In the genomic region with DNA sequence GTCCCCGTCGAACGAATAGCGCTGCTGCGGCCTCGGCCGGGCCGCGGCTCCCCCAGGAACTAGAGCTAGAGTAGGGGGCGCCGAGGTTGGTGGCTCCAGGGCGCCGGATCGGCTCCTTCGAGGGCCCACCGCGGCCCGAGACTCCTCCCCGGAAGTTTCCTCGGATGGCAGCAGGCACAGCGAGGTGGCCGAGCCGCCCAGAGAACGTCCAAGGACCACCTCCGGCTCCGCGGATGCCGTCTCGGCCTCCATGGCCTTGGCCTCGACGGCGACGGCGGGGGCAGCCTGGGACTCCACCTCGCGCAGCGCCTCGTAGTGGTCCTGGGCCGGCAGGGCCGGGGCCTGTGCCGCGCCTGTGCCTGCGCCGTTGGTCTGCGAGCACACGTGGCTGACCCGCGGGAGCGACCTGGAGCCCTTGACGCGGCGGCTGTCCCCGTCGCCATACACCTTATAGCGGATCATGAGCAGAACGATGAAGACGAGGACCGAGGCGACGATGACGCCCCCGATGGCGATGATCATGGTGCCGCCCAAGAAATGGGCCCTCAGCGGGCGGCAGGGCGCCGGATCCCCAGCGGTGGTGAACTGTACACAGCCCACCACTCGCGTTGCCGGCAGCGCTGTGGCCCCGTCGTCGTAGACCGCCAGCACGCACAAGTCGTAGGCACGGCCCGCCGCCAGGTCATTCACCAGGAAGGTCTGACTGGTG, we compare ENCODE assay signal across 20 cellular contexts. TPM values are rescaled to one million over a fixed set of nuclear protein-coding genes. Genes with fewer than 3 reads are reported as not detected.
DNase-seq lines count a peak whose midpoint lies in the region; ATAC-seq, FAIRE-seq and TF ChIP-seq lines count a peak whose summit lies in the region.
"Had no signal": no experiment of that assay in that cellular context is flagged by ENCODE, and none has a peak within 500 bp of the region (broad histone marks: within the 10 kb centered on the region; RNA-seq: fewer than 3 reads in every experiment).

No MANE protein-coding gene starts in this region.

- H3K27ac ChIP-seq in keratinocyte (ENCODE audit: control insufficient read depth, insufficient read depth, low read length) (no peak overlapping the region), WERI-Rb-1 (no peak overlapping the region)
- H3K27ac ChIP-seq in CD4-positive, alpha-beta memory T cell (ENCODE audit: low read depth, low read length): no peak overlapping the region

- peaks cover 47% of the 10 kb centered on the region for H3K27me3 Mint-ChIP-seq in chondrocyte (ENCODE audit: low read depth)
- H3K27me3 Mint-ChIP-seq in CD4-positive, alpha-beta memory T cell: no peaks in the 10 kb centered on the region

- H3K79me2 ChIP-seq in keratinocyte (ENCODE audit: control insufficient read depth, insufficient read depth, low read length): no peaks in the 10 kb centered on the region

- no peak overlapping the region for H3K4me3 ChIP-seq in keratinocyte (ENCODE audit: control insufficient read depth in 2 of 3, extremely low read depth in 1 of 3, insufficient read depth in 2 of 3, low read depth in 1 of 3, low read length in 3 of 3)
- H3K4me3 ChIP-seq in WERI-Rb-1 (ENCODE audit: low read depth, low read length): no peak overlapping the region
- H3K4me3 ChIP-seq in CD4-positive, alpha-beta memory T cell (ENCODE audit: low read length in 2 of 2): no peak overlapping the region

- POLR2A ChIA-PET in CD4-positive, alpha-beta memory T cell (lab: Charles Lee; ENCODE audit: partially characterized antibody): no interaction called here

- H3K9me1 ChIP-seq in keratinocyte (ENCODE audit: control insufficient read depth, extremely low read depth, insufficient read depth, low read length): no peaks in the 10 kb centered on the region

- intact Hi-C loops in CD4-positive, alpha-beta memory T cell (cut with micrococcal nuclease): no loop called here

- ATAC-seq in GM21390 (IDR thresholded peaks at IDR 0.05; ENCODE audit: unreplicated experiment): no peak

- no peaks in the 10 kb centered on the region for H3K4me1 ChIP-seq in keratinocyte (ENCODE audit: control insufficient read depth, extremely low read depth, insufficient read depth, low read length)
- H3K4me1 ChIP-seq in CD4-positive, alpha-beta memory T cell (ENCODE audit: insufficient read depth, low read length): no peaks in the 10 kb centered on the region
- H3K4me1 ChIP-seq: BE2C had no signal

- peak overlapping the region; percentile 22 for H3K4me2 ChIP-seq in keratinocyte (ENCODE audit: control insufficient read depth, extremely low read depth, insufficient read depth, low read depth, low read length)

- no peak for FAIRE-seq in keratinocyte (lab: Jason Lieb, UNC)
- FAIRE-seq: HTR-8/SVneo had no signal

- no peaks in the 10 kb centered on the region for H4K20me1 ChIP-seq in keratinocyte (ENCODE audit: control insufficient read depth, extremely low read depth, insufficient read depth, low read length)

- no peaks in the 10 kb centered on the region for H3K9me3 Mint-ChIP-seq in chondrocyte (ENCODE audit: low read depth)
- H3K9me3 Mint-ChIP-seq in CD4-positive, alpha-beta memory T cell: no peaks in the 10 kb centered on the region

- no peak overlapping the region for H3K9ac ChIP-seq in keratinocyte (ENCODE audit: control insufficient read depth, extremely low read depth, insufficient read depth, low read length)

- DNase-seq in GM13977 (ENCODE audit: low spot score) (peak; percentile 7), chondrocyte (ENCODE audit: low spot score) (peak; percentile 67), keratinocyte (ENCODE audit: low read depth, low spot score) (no peak), retina (peak; percentile 57), D341Med (ENCODE audit: low spot score) (no peak), WERI-Rb-1 (no peak)
- DNase-seq in CD4-positive, alpha-beta memory T cell: no peak
- DNase-seq: activated naive CD4-positive, alpha-beta T cell treated with Interleukin-2 at 50 U/mL for 16 hours; BE2C; central memory CD4-positive, alpha-beta T cell; kidney glomerular epithelial cell; NCI-H524 treated with DMSO at 0.1 percent for 48 hours; occipital lobe; stimulated activated CD4-positive, alpha-beta T cell treated with anti-CD3 and anti-CD28 coated beads, Interleukin-4, amount 100 ng/mL, for 1 hour; stimulated activated naive CD4-positive, alpha-beta T cell treated with Interleukin-2 at 50 U/mL for 16 hours had no signal

- no peak overlapping the region for H3K27ac Mint-ChIP-seq in chondrocyte (ENCODE audit: unreplicated experiment)
- H3K27ac Mint-ChIP-seq in CD4-positive, alpha-beta memory T cell: no peak overlapping the region

- H3K9me3 ChIP-seq in keratinocyte (ENCODE audit: control insufficient read depth, low read depth, low read length) (no peaks in the 10 kb centered on the region), WERI-Rb-1 (ENCODE audit: severe bottlenecking) (no peaks in the 10 kb centered on the region)
- no peaks in the 10 kb centered on the region for H3K9me3 ChIP-seq in CD4-positive, alpha-beta memory T cell (ENCODE audit: control insufficient read depth in 1 of 2, low read length in 2 of 2)
- H3K9me3 ChIP-seq: BE2C had no signal

- H3K36me3 Mint-ChIP-seq in chondrocyte (ENCODE audit: low read depth): peaks cover 4% of the 10 kb centered on the region
- H3K36me3 Mint-ChIP-seq in CD4-positive, alpha-beta memory T cell: peaks cover 33 to 37% of the 10 kb centered on the region in 2 donors

- in situ Hi-C loops in GM13977 (cut with MboI; ENCODE audit: low pct_unique_long_range_greater_than_20kb, low sequenced_read_pairs, unreplicated experiment): no loop called here

- H3K36me3 ChIP-seq in keratinocyte (ENCODE audit: control insufficient read depth in 2 of 2, extremely low read depth in 1 of 2, insufficient read depth in 2 of 2, low read length in 2 of 2) (no peaks in the 10 kb centered on the region), WERI-Rb-1 (peaks cover 67% of the 10 kb centered on the region)
- H3K36me3 ChIP-seq in CD4-positive, alpha-beta memory T cell (ENCODE audit: insufficient read depth, low read length): no peaks in the 10 kb centered on the region
- H3K36me3 ChIP-seq: BE2C had no signal

- H3K4me3 Mint-ChIP-seq in chondrocyte (ENCODE audit: unreplicated experiment): no peak overlapping the region
- H3K4me3 Mint-ChIP-seq in CD4-positive, alpha-beta memory T cell: no peak overlapping the region

- CTCF ChIA-PET in CD4-positive, alpha-beta memory T cell (lab: Charles Lee; ENCODE audit: partially characterized antibody): no interaction called here

- TF ChIP-seq CTCF in GM13977 (IDR thresholded peaks at IDR 0.05; ENCODE audit: extremely low read depth, insufficient read depth, missing control alignments) (no peak), chondrocyte (IDR thresholded peaks at IDR 0.05) (peak; percentile 30), keratinocyte (optimal IDR thresholded peaks at IDR 0.05 in 1 of 3, IDR thresholded peaks at IDR 0.05 in 1 of 3, conservative IDR thresholded peaks at IDR 0.05 in 1 of 3; ENCODE audit: extremely low read depth in 1 of 3, insufficient read depth in 2 of 3, low read length in 3 of 3) (no peak), WERI-Rb-1 (IDR thresholded peaks at IDR 0.05; ENCODE audit: low read depth, low read length) (no peak)

- H2AFZ ChIP-seq in keratinocyte (ENCODE audit: control insufficient read depth, low read length): no peak overlapping the region

- peaks cover 16% of the 10 kb centered on the region for H3K4me1 Mint-ChIP-seq in chondrocyte (ENCODE audit: low read depth)
- H3K4me1 Mint-ChIP-seq in CD4-positive, alpha-beta memory T cell: peaks cover 2 to 14% (median 4%) of the 10 kb centered on the region in 4 donors

- H3K27me3 ChIP-seq in keratinocyte (ENCODE audit: control insufficient read depth, extremely low read depth, insufficient read depth, low read length): peaks cover 48% of the 10 kb centered on the region
- H3K27me3 ChIP-seq in WERI-Rb-1 (ENCODE audit: insufficient read depth, low read depth, severe bottlenecking): no peaks in the 10 kb centered on the region
- H3K27me3 ChIP-seq in CD4-positive, alpha-beta memory T cell (ENCODE audit: insufficient read depth, low read length): no peaks in the 10 kb centered on the region
- H3K27me3 ChIP-seq: BE2C had no signal

- dilution Hi-C loops in keratinocyte (cut with MboI; ENCODE audit: extremely low pct_ligation_motif_present, low sequenced_read_pairs): no loop called here

RNA-seq across cellular contexts. Expression of a gene that starts 11.8 kb away (rescaled TPM):
- not detected in 3 replicates for total RNA-seq in chondrocyte
- polyA plus RNA-seq in keratinocyte: not detected in 3 replicates
- polyA plus RNA-seq in keratinocyte (2011; ENCODE audit: low read depth): not detected
- not detected in 2 replicates for polyA plus RNA-seq in keratinocyte (2011; cell fraction: cytosol; rRNA removed)
- polyA plus RNA-seq in keratinocyte (2011; cell fraction: nucleus; rRNA removed): not detected in 2 replicates
- not detected in 2 replicates for polyA plus RNA-seq in keratinocyte (2012; ENCODE audit: low replicate concordance)
- polyA minus RNA-seq in keratinocyte: not detected in 3 replicates
- polyA minus RNA-seq in keratinocyte (2011; cell fraction: cytosol; rRNA and poly(A)+ RNA removed): not detected
- polyA minus RNA-seq in keratinocyte (2011; cell fraction: nucleus; rRNA and poly(A)+ RNA removed): not detected in 2 replicates
- total RNA-seq in CD4-positive, alpha-beta memory T cell: not detected
- 1 to 10 TPM in 1 of 2 donors, not detected in 1; 1.6 TPM for polyA plus RNA-seq in CD4-positive, alpha-beta memory T cell
- total RNA-seq: Daoy, fibroblast of lung, occipital lobe, RPMI7951 had no signal
- polyA plus RNA-seq: fibroblast of lung had no signal

RNA-seq across cellular contexts. Expression of a gene that starts 12.7 kb away (rescaled TPM):
- total RNA-seq in chondrocyte: 1.7 to 2.0 TPM (median 1.7 TPM) in 3 replicates
- polyA plus RNA-seq in keratinocyte: 0.04 to 0.16 TPM (median 0.04 TPM) in 3 replicates
- polyA plus RNA-seq in keratinocyte (2011; ENCODE audit: low read depth): not detected
- polyA plus RNA-seq in keratinocyte (2011; cell fraction: cytosol; rRNA removed): 0.05 and 0.16 TPM in 2 replicates
- 0.31 and 0.43 TPM in 2 replicates for polyA plus RNA-seq in keratinocyte (2011; cell fraction: nucleus; rRNA removed)
- 0.07 and 0.31 TPM in 2 replicates for polyA plus RNA-seq in keratinocyte (2012; ENCODE audit: low replicate concordance)
- 0.06 to 0.46 TPM (median 0.07 TPM) in 3 replicates for polyA minus RNA-seq in keratinocyte
- 0.77 TPM for polyA minus RNA-seq in keratinocyte (2011; cell fraction: cytosol; rRNA and poly(A)+ RNA removed)
- 0.23 and 0.63 TPM in 2 replicates for polyA minus RNA-seq in keratinocyte (2011; cell fraction: nucleus; rRNA and poly(A)+ RNA removed)
- total RNA-seq in CD4-positive, alpha-beta memory T cell: 1 to 10 TPM; 8.4 to 8.5 TPM
- 1 to 10 TPM; 2.0 to 4.5 TPM for polyA plus RNA-seq in CD4-positive, alpha-beta memory T cell

RNA-seq across cellular contexts. Expression of a gene that starts 27.9 kb away (rescaled TPM):
- total RNA-seq in chondrocyte: not detected in 3 replicates
- polyA plus RNA-seq in keratinocyte: 0.14 TPM in 1 of 3 replicates, not detected in the others
- polyA plus RNA-seq in keratinocyte (2011; ENCODE audit: low read depth): not detected
- polyA plus RNA-seq in keratinocyte (2011; cell fraction: cytosol; rRNA removed): not detected in 2 replicates
- not detected in 2 replicates for polyA plus RNA-seq in keratinocyte (2011; cell fraction: nucleus; rRNA removed)
- 0.56 TPM in 1 of 2 replicates, not detected in the other for polyA plus RNA-seq in keratinocyte (2012; ENCODE audit: low replicate concordance)
- polyA minus RNA-seq in keratinocyte: 2.1 TPM in 1 of 3 replicates, not detected in the others
- polyA minus RNA-seq in keratinocyte (2011; cell fraction: cytosol; rRNA and poly(A)+ RNA removed): not detected
- polyA minus RNA-seq in keratinocyte (2011; cell fraction: nucleus; rRNA and poly(A)+ RNA removed): not detected in 2 replicates
- total RNA-seq in CD4-positive, alpha-beta memory T cell: 100 to 1,000 TPM; 384 to 389 TPM
- polyA plus RNA-seq in CD4-positive, alpha-beta memory T cell: 1,000 to 10,000 TPM; 1,040 to 1,509 TPM

RNA-seq across cellular contexts. Expression of a gene that starts 34.2 kb away (rescaled TPM):
- 77.3 to 82.9 TPM (median 81.1 TPM) in 3 replicates for total RNA-seq in chondrocyte
- 20.9 to 40.5 TPM (median 28.1 TPM) in 3 replicates for polyA plus RNA-seq in keratinocyte
- 25.8 TPM for polyA plus RNA-seq in keratinocyte (2011; ENCODE audit: low read depth)
- 35.4 and 54.2 TPM in 2 replicates for polyA plus RNA-seq in keratinocyte (2011; cell fraction: cytosol; rRNA removed)
- 69.6 and 120 TPM in 2 replicates for polyA plus RNA-seq in keratinocyte (2011; cell fraction: nucleus; rRNA removed)
- 62.8 and 74.0 TPM in 2 replicates for polyA plus RNA-seq in keratinocyte (2012; ENCODE audit: low replicate concordance)
- polyA minus RNA-seq in keratinocyte: 49.3 to 187 TPM (median 51.5 TPM) in 3 replicates
- polyA minus RNA-seq in keratinocyte (2011; cell fraction: cytosol; rRNA and poly(A)+ RNA removed): 55.6 TPM
- 33.1 and 41.6 TPM in 2 replicates for polyA minus RNA-seq in keratinocyte (2011; cell fraction: nucleus; rRNA and poly(A)+ RNA removed)
- 10 to 100 TPM; 65.0 to 79.6 TPM for total RNA-seq in CD4-positive, alpha-beta memory T cell
- 10 to 100 TPM in 1 of 2 donors, 1 to 10 TPM in 1; 7.3 to 20.2 TPM for polyA plus RNA-seq in CD4-positive, alpha-beta memory T cell

RNA-seq across cellular contexts. Expression of a gene that starts 39.8 kb away (rescaled TPM):
- total RNA-seq in chondrocyte: not detected in 3 replicates
- polyA plus RNA-seq in keratinocyte: not detected in 3 replicates
- polyA plus RNA-seq in keratinocyte (2011; ENCODE audit: low read depth): not detected
- not detected in 2 replicates for polyA plus RNA-seq in keratinocyte (2011; cell fraction: cytosol; rRNA removed)
- not detected in 2 replicates for polyA plus RNA-seq in keratinocyte (2011; cell fraction: nucleus; rRNA removed)
- polyA plus RNA-seq in keratinocyte (2012; ENCODE audit: low replicate concordance): not detected in 2 replicates
- polyA minus RNA-seq in keratinocyte: not detected in 3 replicates
- not detected for polyA minus RNA-seq in keratinocyte (2011; cell fraction: cytosol; rRNA and poly(A)+ RNA removed)
- not detected in 2 replicates for polyA minus RNA-seq in keratinocyte (2011; cell fraction: nucleus; rRNA and poly(A)+ RNA removed)
- total RNA-seq in CD4-positive, alpha-beta memory T cell: not detected
- not detected for polyA plus RNA-seq in CD4-positive, alpha-beta memory T cell
- total RNA-seq: Daoy, fibroblast of lung, occipital lobe, RPMI7951 had no signal
- polyA plus RNA-seq: fibroblast of lung had no signal

Comparison
In these comparisons a context has a peak if more than half of its experiments do, and no peak if none do; other contexts are left out.
1. DNase-seq: peak in GM13977 (single experiment), chondrocyte (single experiment) and retina (single experiment); none in keratinocyte (single experiment), D341Med (single experiment), WERI-Rb-1 (single experiment) and CD4-positive, alpha-beta memory T cell (0 of 5).
2. RNA of a gene that starts 27.9 kb away (total RNA-seq): 384 to 389 TPM in CD4-positive, alpha-beta memory T cell; not detected in chondrocyte; every median in the first group is over 100 times any median in the second.